In the genomic region with DNA sequence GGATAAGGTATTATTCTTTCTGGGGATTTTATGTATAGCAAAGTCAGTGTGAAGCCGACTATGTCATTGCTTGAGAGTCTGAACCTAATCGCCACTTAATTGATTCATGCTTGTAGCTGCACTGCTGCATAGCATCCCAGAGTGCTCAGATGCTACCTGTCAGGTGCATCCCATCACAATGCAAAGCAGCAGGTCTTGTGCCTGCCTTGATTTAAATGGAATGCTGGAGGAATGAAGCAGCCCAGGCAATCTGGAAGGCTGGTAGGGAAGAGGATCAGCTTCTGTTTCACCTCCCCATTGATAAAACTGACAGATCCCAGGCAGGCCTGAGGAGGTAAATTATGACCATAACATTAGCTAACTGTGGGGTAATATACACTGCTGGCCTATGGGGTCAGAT, we compare ENCODE assay signal across 1 cellular context.
TF ChIP-seq lines count a peak whose summit lies in the region.

No MANE protein-coding gene starts in this region.

TF ChIP-seq in GM12878, 131 proteins besides CTCF, POLR2A, EP300 and RAD21:
- no peak for TF ChIP-seq POLR2AphosphoS5 (IDR thresholded peaks at IDR 0.05; ENCODE audit: low read length)
- TF ChIP-seq SMC3 (IDR thresholded peaks at IDR 0.05; ENCODE audit: borderline replicate concordance, low read length) = no peak
- TF ChIP-seq, protein P1, sequence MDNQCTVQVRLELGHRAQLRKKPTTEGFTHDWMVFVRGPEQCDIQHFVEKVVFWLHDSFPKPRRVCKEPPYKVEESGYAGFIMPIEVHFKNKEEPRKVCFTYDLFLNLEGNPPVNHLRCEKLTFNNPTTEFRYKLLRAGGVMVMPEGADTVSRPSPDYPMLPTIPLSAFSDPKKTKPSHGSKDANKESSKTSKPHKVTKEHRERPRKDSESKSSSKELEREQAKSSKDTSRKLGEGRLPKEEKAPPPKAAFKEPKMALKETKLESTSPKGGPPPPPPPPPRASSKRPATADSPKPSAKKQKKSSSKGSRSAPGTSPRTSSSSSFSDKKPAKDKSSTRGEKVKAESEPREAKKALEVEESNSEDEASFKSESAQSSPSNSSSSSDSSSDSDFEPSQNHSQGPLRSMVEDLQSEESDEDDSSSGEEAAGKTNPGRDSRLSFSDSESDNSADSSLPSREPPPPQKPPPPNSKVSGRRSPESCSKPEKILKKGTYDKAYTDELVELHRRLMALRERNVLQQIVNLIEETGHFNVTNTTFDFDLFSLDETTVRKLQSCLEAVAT (IDR thresholded peaks at IDR 0.05) = no peak
- no peak for TF ChIP-seq ZNF217 (IDR thresholded peaks at IDR 0.05)
- TF ChIP-seq CHD4 (IDR thresholded peaks at IDR 0.05) = no peak
- TF ChIP-seq, protein P2, sequence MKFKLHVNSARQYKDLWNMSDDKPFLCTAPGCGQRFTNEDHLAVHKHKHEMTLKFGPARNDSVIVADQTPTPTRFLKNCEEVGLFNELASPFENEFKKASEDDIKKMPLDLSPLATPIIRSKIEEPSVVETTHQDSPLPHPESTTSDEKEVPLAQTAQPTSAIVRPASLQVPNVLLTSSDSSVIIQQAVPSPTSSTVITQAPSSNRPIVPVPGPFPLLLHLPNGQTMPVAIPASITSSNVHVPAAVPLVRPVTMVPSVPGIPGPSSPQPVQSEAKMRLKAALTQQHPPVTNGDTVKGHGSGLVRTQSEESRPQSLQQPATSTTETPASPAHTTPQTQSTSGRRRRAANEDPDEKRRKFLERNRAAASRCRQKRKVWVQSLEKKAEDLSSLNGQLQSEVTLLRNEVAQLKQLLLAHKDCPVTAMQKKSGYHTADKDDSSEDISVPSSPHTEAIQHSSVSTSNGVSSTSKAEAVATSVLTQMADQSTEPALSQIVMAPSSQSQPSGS (IDR thresholded peaks at IDR 0.05; ENCODE audit: low read length) = no peak
- TF ChIP-seq CREM (IDR thresholded peaks at IDR 0.05; ENCODE audit: low read depth) = no peak
- TF ChIP-seq SREBF2 (IDR thresholded peaks at IDR 0.05; ENCODE audit: low read length) = no peak
- TF ChIP-seq SMAD5 (IDR thresholded peaks at IDR 0.05; ENCODE audit: low read depth) = no peak
- no peak for TF ChIP-seq LARP7 (IDR thresholded peaks at IDR 0.05)
- TF ChIP-seq SUPT20H (IDR thresholded peaks at IDR 0.05; ENCODE audit: borderline replicate concordance, control insufficient read depth, low read depth, low read length) = no peak
- TF ChIP-seq, protein P3, sequence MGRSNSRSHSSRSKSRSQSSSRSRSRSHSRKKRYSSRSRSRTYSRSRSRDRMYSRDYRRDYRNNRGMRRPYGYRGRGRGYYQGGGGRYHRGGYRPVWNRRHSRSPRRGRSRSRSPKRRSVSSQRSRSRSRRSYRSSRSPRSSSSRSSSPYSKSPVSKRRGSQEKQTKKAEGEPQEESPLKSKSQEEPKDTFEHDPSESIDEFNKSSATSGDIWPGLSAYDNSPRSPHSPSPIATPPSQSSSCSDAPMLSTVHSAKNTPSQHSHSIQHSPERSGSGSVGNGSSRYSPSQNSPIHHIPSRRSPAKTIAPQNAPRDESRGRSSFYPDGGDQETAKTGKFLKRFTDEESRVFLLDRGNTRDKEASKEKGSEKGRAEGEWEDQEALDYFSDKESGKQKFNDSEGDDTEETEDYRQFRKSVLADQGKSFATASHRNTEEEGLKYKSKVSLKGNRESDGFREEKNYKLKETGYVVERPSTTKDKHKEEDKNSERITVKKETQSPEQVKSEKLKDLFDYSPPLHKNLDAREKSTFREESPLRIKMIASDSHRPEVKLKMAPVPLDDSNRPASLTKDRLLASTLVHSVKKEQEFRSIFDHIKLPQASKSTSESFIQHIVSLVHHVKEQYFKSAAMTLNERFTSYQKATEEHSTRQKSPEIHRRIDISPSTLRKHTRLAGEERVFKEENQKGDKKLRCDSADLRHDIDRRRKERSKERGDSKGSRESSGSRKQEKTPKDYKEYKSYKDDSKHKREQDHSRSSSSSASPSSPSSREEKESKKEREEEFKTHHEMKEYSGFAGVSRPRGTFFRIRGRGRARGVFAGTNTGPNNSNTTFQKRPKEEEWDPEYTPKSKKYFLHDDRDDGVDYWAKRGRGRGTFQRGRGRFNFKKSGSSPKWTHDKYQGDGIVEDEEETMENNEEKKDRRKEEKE (IDR thresholded peaks at IDR 0.05) = no peak
- no peak for TF ChIP-seq POLR2AphosphoS2 (IDR thresholded peaks at IDR 0.05; ENCODE audit: low read depth, low read length)
- no peak for TF ChIP-seq YBX1 (IDR thresholded peaks at IDR 0.05)
- no peak for TF ChIP-seq ZNF384 (IDR thresholded peaks at IDR 0.05; ENCODE audit: borderline replicate concordance, low read depth, low read length)
- no peak for TF ChIP-seq TCF12 (IDR thresholded peaks at IDR 0.05; ENCODE audit: low read depth, low read length)
- no peak for TF ChIP-seq TCF7 (IDR thresholded peaks at IDR 0.05; ENCODE audit: borderline replicate concordance)
TF ChIP-seq in GM12878: peak in this region for 0.
